ENCODE assay signal across 21 cellular contexts in genomic region chr18:71168576-71169145, GRCh38.
"Had no signal": no experiment of that assay in that cellular context is flagged by ENCODE, and none has a peak within 500 bp of the region (broad histone marks: within the 10 kb centered on the region; RNA-seq: fewer than 3 reads in every experiment).

No MANE protein-coding gene starts in this region.

- H3K4me1 ChIP-seq: adrenal gland, body of pancreas, gastroesophageal sphincter, pancreas, tibial artery, uterus had no signal

- H3K27ac Mint-ChIP-seq: activated CD4-positive, alpha-beta memory T cell treated with anti-CD3 and anti-CD28 coated beads for 36 hours; activated naive CD4-positive, alpha-beta T cell treated with anti-CD3 and anti-CD28 coated beads, Interleukin-2, amount 50 U/mL, for 24 hours; activated T-cell treated with anti-CD3 and anti-CD28 coated beads, Interleukin-2, amount 50 U/mL, for 24 hours had no signal

- H3K27me3 ChIP-seq: adrenal gland, body of pancreas, gastroesophageal sphincter, hepatocyte, pancreas, tibial artery had no signal

- H3K4me3 ChIP-seq: adrenal gland, body of pancreas, gastroesophageal sphincter, hepatocyte, pancreas, tibial artery, uterus had no signal

- ATAC-seq: body of pancreas; gastroesophageal sphincter; left lobe of liver; naive thymus-derived CD8-positive, alpha-beta T cell; pancreas had no signal

- H3K4me1 Mint-ChIP-seq: activated naive CD4-positive, alpha-beta T cell treated with anti-CD3 and anti-CD28 coated beads, Interleukin-2, amount 50 U/mL, for 24 hours; central memory CD8-positive, alpha-beta T cell had no signal

- H3K9me3 Mint-ChIP-seq: activated naive CD4-positive, alpha-beta T cell treated with anti-CD3 and anti-CD28 coated beads, Interleukin-2, amount 50 U/mL, for 24 hours; activated T-cell treated with anti-CD3 and anti-CD28 coated beads, Interleukin-2, amount 50 U/mL, for 24 hours had no signal

- H3K36me3 Mint-ChIP-seq: activated CD4-positive, alpha-beta memory T cell treated with anti-CD3 and anti-CD28 coated beads for 36 hours; activated naive CD4-positive, alpha-beta T cell treated with anti-CD3 and anti-CD28 coated beads, Interleukin-2, amount 50 U/mL, for 24 hours; naive thymus-derived CD8-positive, alpha-beta T cell had no signal

- H3K27ac ChIP-seq: adrenal gland, body of pancreas, gastroesophageal sphincter, hepatocyte, pancreas, tibial artery, uterus had no signal

- H3K9me3 ChIP-seq: adrenal gland, body of pancreas, gastroesophageal sphincter, pancreas, tibial artery, uterus had no signal

- FAIRE-seq: keratinocyte, pancreas had no signal

- H3K4me3 Mint-ChIP-seq: activated CD4-positive, alpha-beta memory T cell treated with anti-CD3 and anti-CD28 coated beads for 36 hours; activated naive CD4-positive, alpha-beta T cell treated with anti-CD3 and anti-CD28 coated beads, Interleukin-2, amount 50 U/mL, for 24 hours; activated T-cell treated with anti-CD3 and anti-CD28 coated beads, Interleukin-2, amount 50 U/mL, for 24 hours; central memory CD8-positive, alpha-beta T cell; naive thymus-derived CD8-positive, alpha-beta T cell had no signal

- DNase-seq: activated CD4-positive, alpha-beta memory T cell treated with anti-CD3 and anti-CD28 coated beads for 36 hours; activated CD4-positive, alpha-beta T cell treated with anti-CD3 and anti-CD28 coated beads for 1 hour; activated effector memory CD4-positive, alpha-beta T cell treated with Interleukin-2 at 50 U/mL for 16 hours; activated T-cell treated with anti-CD3 and anti-CD28 coated beads, Interleukin-2, amount 50 U/mL, for 24 hours; adrenal gland; body of pancreas; cortex of kidney; effector memory CD4-positive, alpha-beta T cell; mesenchymal stem cell; naive thymus-derived CD8-positive, alpha-beta T cell; pancreas; stimulated activated CD4-positive, alpha-beta T cell treated with anti-CD3 and anti-CD28 coated beads, Interleukin-12 subunit alpha, Interleukin-12 subunit beta, amount 100 ng/mL, for 4 hours; stimulated activated naive CD4-positive, alpha-beta T cell; tibial artery; uterus had no signal

- H3K27me3 Mint-ChIP-seq: activated T-cell treated with anti-CD3 and anti-CD28 coated beads, Interleukin-2, amount 50 U/mL, for 24 hours; central memory CD8-positive, alpha-beta T cell had no signal

- H3K36me3 ChIP-seq: adrenal gland, gastroesophageal sphincter, pancreas, tibial artery, uterus had no signal
